Comparison of ENCODE assay signal across 1 cellular context in genomic region chr16:56912746-56913703, GRCh38.
TF ChIP-seq lines count a peak whose summit lies in the region.

No MANE protein-coding gene starts in this region.

TF ChIP-seq in HepG2, 621 proteins besides CTCF, POLR2A, EP300 and RAD21 (continued from another document and continues in another):
- no peak for TF ChIP-seq AFF4 (CRISPR knock-in tag; IDR thresholded peaks at IDR 0.05)
- TF ChIP-seq THAP8 (CRISPR knock-in tag; IDR thresholded peaks at IDR 0.05; ENCODE audit: borderline replicate concordance): 0 out of 2 replicates have a peak, but pooled peaks have one; percentile 38
- no peak for TF ChIP-seq ZNF512 (CRISPR knock-in tag; IDR thresholded peaks at IDR 0.05)
- TF ChIP-seq ZNF207 (IDR thresholded peaks at IDR 0.05; ENCODE audit: borderline replicate concordance): no peak
- peak; percentile 79; the same call in 1 of the 2 replicates for TF ChIP-seq MTF2 (CRISPR knock-in tag; IDR thresholded peaks at IDR 0.05; ENCODE audit: borderline replicate concordance)
- no peak; the same call in 1 of the 2 replicates for TF ChIP-seq ZNF572 (CRISPR knock-in tag; IDR thresholded peaks at IDR 0.05)
- TF ChIP-seq KIAA2018 (CRISPR knock-in tag; IDR thresholded peaks at IDR 0.05; ENCODE audit: borderline replicate concordance): no peak
- no peak for TF ChIP-seq POGK (CRISPR knock-in tag; conservative IDR thresholded peaks at IDR 0.05)
- peak; percentile 60; the same call in 1 of the 2 replicates for TF ChIP-seq ARID4A (CRISPR knock-in tag; IDR thresholded peaks at IDR 0.05; ENCODE audit: borderline replicate concordance)
- no peak for TF ChIP-seq TCF7 (IDR thresholded peaks at IDR 0.05; ENCODE audit: low read depth)
- TF ChIP-seq LCORL (IDR thresholded peaks at IDR 0.05): no peak
- TF ChIP-seq LCORL (CRISPR knock-in tag; IDR thresholded peaks at IDR 0.05): peak; percentile 51; the same call in 1 of the 2 replicates
- TF ChIP-seq ZUFSP (CRISPR knock-in tag; IDR thresholded peaks at IDR 0.05; ENCODE audit: borderline replicate concordance): no peak
- TF ChIP-seq THYN1 (CRISPR knock-in tag; IDR thresholded peaks at IDR 0.05; ENCODE audit: borderline replicate concordance, low read depth): no peak
- TF ChIP-seq REXO4 (CRISPR knock-in tag; IDR thresholded peaks at IDR 0.05; ENCODE audit: borderline replicate concordance): no peak
- TF ChIP-seq TEAD3 (CRISPR knock-in tag; optimal IDR thresholded peaks at IDR 0.05; ENCODE audit: borderline replicate concordance): no peak
- no peak for TF ChIP-seq ZNF720 (CRISPR knock-in tag; IDR thresholded peaks at IDR 0.05)
- TF ChIP-seq SP5 (CRISPR knock-in tag; IDR thresholded peaks at IDR 0.05; ENCODE audit: borderline replicate concordance, low read depth): no peak
- TF ChIP-seq NR2C2 (CRISPR knock-in tag; IDR thresholded peaks at IDR 0.05; ENCODE audit: borderline replicate concordance): no peak
- 0 out of 2 replicates have a peak, but pooled peaks have one; percentile 49 for TF ChIP-seq NRL (CRISPR knock-in tag; IDR thresholded peaks at IDR 0.05; ENCODE audit: borderline replicate concordance)
- TF ChIP-seq PLSCR1 (CRISPR knock-in tag; IDR thresholded peaks at IDR 0.05; ENCODE audit: borderline replicate concordance): no peak
- TF ChIP-seq ZNF543 (CRISPR knock-in tag; IDR thresholded peaks at IDR 0.05): no peak
- TF ChIP-seq ISX (CRISPR knock-in tag; conservative IDR thresholded peaks at IDR 0.05): no peak
- no peak for TF ChIP-seq KDM6A (CRISPR knock-in tag; IDR thresholded peaks at IDR 0.05; ENCODE audit: low read depth)
- no peak for TF ChIP-seq ZNF337 (CRISPR knock-in tag; IDR thresholded peaks at IDR 0.05; ENCODE audit: borderline replicate concordance, low read depth)
- no peak for TF ChIP-seq POLR2AphosphoS5 (IDR thresholded peaks at IDR 0.05; ENCODE audit: low read depth, low read length)
- TF ChIP-seq SALL1 (CRISPR knock-in tag; IDR thresholded peaks at IDR 0.05): peak; percentile 33; the same call in 1 of the 2 replicates
- TF ChIP-seq ZNF263 (CRISPR knock-in tag; IDR thresholded peaks at IDR 0.05): 0 out of 2 replicates have a peak, but pooled peaks have one; percentile 15
- peak; percentile 58; the same call in 1 of the 2 replicates for TF ChIP-seq ZNF746 (CRISPR knock-in tag; IDR thresholded peaks at IDR 0.05)
- no peak for TF ChIP-seq KMT2A (CRISPR knock-in tag; IDR thresholded peaks at IDR 0.05)
